Comparison of ENCODE assay signal across 8 cellular contexts in the genomic region with DNA sequence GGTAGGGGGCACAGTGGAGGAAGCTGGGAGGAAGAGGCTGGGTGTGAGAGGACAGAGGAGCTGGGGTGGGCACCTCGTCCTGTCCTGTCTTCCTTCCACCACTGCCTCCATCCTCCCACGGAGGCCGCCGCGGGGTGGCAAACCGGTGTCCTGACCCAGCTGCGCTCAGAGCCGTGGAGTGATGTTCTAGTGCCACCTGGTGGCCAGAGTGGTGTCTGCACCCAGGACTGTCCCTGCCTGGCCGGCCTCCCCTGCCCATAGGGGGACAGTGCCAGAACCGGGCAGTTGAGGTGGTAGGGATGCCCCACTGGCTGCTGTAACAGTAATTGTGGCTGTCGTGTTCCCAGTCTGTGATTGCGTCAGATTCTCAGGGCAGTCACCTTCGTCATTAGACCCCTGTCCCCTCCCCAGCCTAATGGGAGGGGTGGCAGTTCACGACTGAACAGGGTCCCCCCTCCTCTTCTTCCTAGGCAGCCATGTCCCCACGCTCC. TPM values are rescaled to one million over a fixed set of nuclear protein-coding genes. Genes with fewer than 3 reads are reported as not detected.
DNase-seq lines count a peak whose midpoint lies in the region; ATAC-seq and TF ChIP-seq lines count a peak whose summit lies in the region.

No MANE protein-coding gene starts in this region.

- H3K9me3 ChIP-seq in Peyer's patch (no peaks in the 10 kb centered on the region), neural cell (ENCODE audit: low read length) (no peaks in the 10 kb centered on the region)

- peaks cover 34% of the 10 kb centered on the region for H3K4me1 Mint-ChIP-seq in stimulated activated naive CD8-positive, alpha-beta T cell treated with anti-CD3 and anti-CD28 coated beads, Interleukin-15, amount 100 ng/mL, for 72 hours

- H2AFZ ChIP-seq in neural cell (ENCODE audit: low read depth, low read length): no peak overlapping the region

- H3K36me3 ChIP-seq in GM06990 (ENCODE audit: control insufficient read depth, insufficient read depth, low read length): no peaks in the 10 kb centered on the region
- no peaks in the 10 kb centered on the region for H3K36me3 ChIP-seq in Peyer's patch
- no peaks in the 10 kb centered on the region for H3K36me3 ChIP-seq in neural cell (ENCODE audit: insufficient read depth, low read length)

- TF ChIP-seq RAD21 in Ishikawa (IDR thresholded peaks at IDR 0.05; ENCODE audit: low read depth) (peak; percentile 98), neural cell (conservative IDR thresholded peaks at IDR 0.05) (peak; percentile 96)

- no peaks in the 10 kb centered on the region for H3K27me3 ChIP-seq in GM06990 (replicated peaks; ENCODE audit: control insufficient read depth, insufficient read depth, low read length)
- H3K27me3 ChIP-seq in Peyer's patch: no peaks in the 10 kb centered on the region
- H3K27me3 ChIP-seq in neural cell (ENCODE audit: insufficient read depth, low read depth, low read length): peaks cover 22% of the 10 kb centered on the region

- peak; percentile 56 for ATAC-seq in stimulated activated naive CD8-positive, alpha-beta T cell treated with anti-CD3 and anti-CD28 coated beads, Interleukin-15, amount 100 ng/mL, for 72 hours

- TF ChIP-seq POLR2A in Peyer's patch (IDR thresholded peaks at IDR 0.05): no peak

- TF ChIP-seq EP300 in Ishikawa (IDR thresholded peaks at IDR 0.05; ENCODE audit: borderline replicate concordance) (no peak), neural cell (conservative IDR thresholded peaks at IDR 0.05; ENCODE audit: poor library complexity, severe bottlenecking) (no peak)

- H4K20me1 ChIP-seq in neural cell (ENCODE audit: insufficient read depth): no peaks in the 10 kb centered on the region

- no peaks in the 10 kb centered on the region for H3K9me3 Mint-ChIP-seq in stimulated activated naive CD8-positive, alpha-beta T cell treated with anti-CD3 and anti-CD28 coated beads, Interleukin-15, amount 100 ng/mL, for 72 hours

- TF ChIP-seq CTCF in GM06990 (IDR thresholded peaks at IDR 0.05; ENCODE audit: insufficient read depth, low read length, poor library complexity, severe bottlenecking) (peak; percentile 95), Peyer's patch (IDR thresholded peaks at IDR 0.05) (peak; percentile 95 to 99 (median 98)), neural cell (IDR thresholded peaks at IDR 0.05; ENCODE audit: poor library complexity, severe bottlenecking) (peak; percentile 97)

- H3K4me1 ChIP-seq in Peyer's patch: peaks cover 0 to 8% (median 0%) of the 10 kb centered on the region in 4 donors

- no peak overlapping the region for H3K27ac ChIP-seq in Peyer's patch
- no peak overlapping the region for H3K27ac ChIP-seq in neural cell (ENCODE audit: low read length)

- no peak overlapping the region for H3K4me2 ChIP-seq in neural cell (ENCODE audit: low read length)

- DNase-seq in GM06990 (ENCODE audit: extremely low read depth, insufficient read length) (peak; percentile 71), Peyer's patch (peak; percentile 82 to 94 (median 91)), fibroblast of gingiva (ENCODE audit: low read depth) (peak; percentile 47), GF-D8 (lab: John Stamatoyannopoulos, UW) (no peak)
- DNase-seq in activated T-cell treated with anti-CD3 and anti-CD28 coated beads, Interleukin-2, amount 50 U/mL, for 48 hours: peak; percentile 94 to 95
- DNase-seq in stimulated activated naive CD8-positive, alpha-beta T cell treated with anti-CD3 and anti-CD28 coated beads, Interleukin-15, amount 100 ng/mL, for 72 hours: peak; percentile 88 to 92

- no peaks in the 10 kb centered on the region for H3F3A ChIP-seq in neural cell (ENCODE audit: insufficient read depth, low read length, poor library complexity, severe bottlenecking)

- no peak overlapping the region for H3K4me3 Mint-ChIP-seq in stimulated activated naive CD8-positive, alpha-beta T cell treated with anti-CD3 and anti-CD28 coated beads, Interleukin-15, amount 100 ng/mL, for 72 hours

- no peaks in the 10 kb centered on the region for H3K79me2 ChIP-seq in neural cell (replicated peaks; ENCODE audit: insufficient read depth, low read length)

- H3K27ac Mint-ChIP-seq in stimulated activated naive CD8-positive, alpha-beta T cell treated with anti-CD3 and anti-CD28 coated beads, Interleukin-15, amount 100 ng/mL, for 72 hours: no peak overlapping the region

- no peaks in the 10 kb centered on the region for H3K27me3 Mint-ChIP-seq in stimulated activated naive CD8-positive, alpha-beta T cell treated with anti-CD3 and anti-CD28 coated beads, Interleukin-15, amount 100 ng/mL, for 72 hours

- H3K9ac ChIP-seq in neural cell (ENCODE audit: low read length): no peak overlapping the region

- H3K4me3 ChIP-seq in GM06990 (replicated peaks; ENCODE audit: low read depth, low read length): no peak overlapping the region
- no peak overlapping the region for H3K4me3 ChIP-seq in Peyer's patch
- no peak overlapping the region for H3K4me3 ChIP-seq in neural cell (ENCODE audit: low read length)

- H3K9me2 ChIP-seq in neural cell (ENCODE audit: insufficient read depth, low read length): no peaks in the 10 kb centered on the region

TF ChIP-seq in Ishikawa, 13 proteins besides CTCF, POLR2A, EP300 and RAD21:
- TF ChIP-seq YY1 (IDR thresholded peaks at IDR 0.05; ENCODE audit: low read depth) (0 out of 2 replicates have a peak, but pooled peaks have one; percentile 15), CREB1 (IDR thresholded peaks at IDR 0.05; ENCODE audit: low read depth) (no peak)

TF ChIP-seq in neural cell, 6 proteins besides CTCF, POLR2A, EP300 and RAD21:
- no peak for TF ChIP-seq REST (IDR thresholded peaks at IDR 0.05; ENCODE audit: borderline replicate concordance)
- peak; percentile 99 for TF ChIP-seq SMC3 (conservative IDR thresholded peaks at IDR 0.05; ENCODE audit: poor library complexity)
- TF ChIP-seq EZH2 (IDR thresholded peaks at IDR 0.05; ENCODE audit: borderline replicate concordance, insufficient read depth, low read length, poor library complexity, severe bottlenecking): no peak
- TF ChIP-seq MXI1 (conservative IDR thresholded peaks at IDR 0.05; ENCODE audit: poor library complexity, severe bottlenecking): peak; percentile 17

RNA-seq across cellular contexts. Expression of gene ARRDC2, which starts 11.1 kb away (rescaled TPM):
- total RNA-seq in Peyer's patch: 10 to 100 TPM; 26.8 to 94.9 (median 29.4) TPM
- polyA plus RNA-seq in neural cell: 0.10 and 3.6 TPM in 2 replicates
- 0.35 and 0.49 TPM in 2 replicates for polyA minus RNA-seq in neural cell

RNA-seq across cellular contexts. Expression of gene KCNN1, which starts 30.0 kb away (rescaled TPM):
- not detected for total RNA-seq in Peyer's patch
- polyA plus RNA-seq in neural cell: 9.9 and 13.8 TPM in 2 replicates
- polyA minus RNA-seq in neural cell: 17.2 and 18.0 TPM in 2 replicates
